Comparison of ENCODE assay signal across 24 cellular contexts in the genomic region with DNA sequence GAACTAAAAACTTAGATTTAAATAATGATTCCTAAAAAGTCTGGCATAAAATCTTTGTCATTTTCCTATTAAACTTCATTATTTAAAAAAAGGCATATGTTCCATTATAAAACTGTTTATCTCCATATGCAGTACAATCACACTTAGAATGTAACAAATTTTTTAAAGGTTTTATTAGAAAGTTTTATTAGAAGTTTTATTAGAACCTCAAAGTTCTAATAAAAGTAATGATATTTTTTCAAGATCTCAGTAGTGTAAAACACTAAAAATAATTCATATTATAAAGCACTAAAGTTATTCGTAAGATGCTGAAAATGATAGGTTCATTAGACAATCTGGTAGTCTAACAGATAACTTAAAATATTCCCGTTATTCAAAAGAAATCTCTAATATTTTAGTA.
"Had no signal": no experiment of that assay in that cellular context is flagged by ENCODE, and none has a peak within 500 bp of the region (broad histone marks: within the 10 kb centered on the region; RNA-seq: fewer than 3 reads in every experiment).

No MANE protein-coding gene starts in this region.

- H3K9me3 ChIP-seq: testis had no signal

- H3K27me3 ChIP-seq: dorsolateral prefrontal cortex, esophagus muscularis mucosa, foreskin keratinocyte, heart right ventricle, sigmoid colon, spleen, testis, tibial artery had no signal

- H3K36me3 ChIP-seq: esophagus muscularis mucosa, sigmoid colon had no signal

- H3K4me1 ChIP-seq: esophagus muscularis mucosa, foreskin keratinocyte, heart right ventricle, psoas muscle, spleen, testis, tibial artery had no signal

- ATAC-seq: foreskin keratinocyte; heart right ventricle; left lobe of liver; natural killer cell treated with Interleukin-12 subunit alpha and Interleukin-12 subunit beta and Interleukin-15 and Interleukin-18, amount 100 ng/mL, for 72 hours; psoas muscle; right cardiac atrium; stimulated activated memory B cell treated with anti-CD40 and anti-IgM and Interleukin-4, amounts not matched to agents 10 μg/mL and 1 μg/mL and 100 μg/mL, for 72 hours; stimulated activated naive CD8-positive, alpha-beta T cell treated with anti-CD3 and anti-CD28 coated beads, Interleukin-15, Interleukin-2, amounts not matched to agents 100 U/mL and 50 U/mL, for 24 hours had no signal

- FAIRE-seq: endothelial cell of umbilical vein had no signal

- H3K4me3 ChIP-seq: dorsolateral prefrontal cortex, esophagus muscularis mucosa, heart right ventricle, lung, psoas muscle, sigmoid colon, spleen, testis, tibial artery had no signal

- H3K27ac ChIP-seq: dorsolateral prefrontal cortex, esophagus muscularis mucosa, foreskin keratinocyte, heart right ventricle, psoas muscle, sigmoid colon, spleen, testis, tibial artery had no signal

- DNase-seq: dorsolateral prefrontal cortex; effector CD4-positive, alpha-beta T cell; endodermal cell; foreskin keratinocyte; glutamatergic neuron; heart right ventricle; hippocampal formation; islet precursor cell; posterior cingulate gyrus; psoas muscle; right cardiac atrium; sigmoid colon; spleen; stimulated activated CD4-positive, alpha-beta T cell treated with anti-CD3 and anti-CD28 coated beads, Interleukin-4, amount 100 ng/mL, for 4 hours; stimulated activated naive CD8-positive, alpha-beta T cell treated with anti-CD3 and anti-CD28 coated beads, Interleukin-15, Interleukin-2, amounts not matched to agents 100 U/mL and 50 U/mL, for 24 hours; substantia nigra; testis; tibial artery had no signal
